Comparison of ENCODE assay signal across 9 cellular contexts in the genomic region with DNA sequence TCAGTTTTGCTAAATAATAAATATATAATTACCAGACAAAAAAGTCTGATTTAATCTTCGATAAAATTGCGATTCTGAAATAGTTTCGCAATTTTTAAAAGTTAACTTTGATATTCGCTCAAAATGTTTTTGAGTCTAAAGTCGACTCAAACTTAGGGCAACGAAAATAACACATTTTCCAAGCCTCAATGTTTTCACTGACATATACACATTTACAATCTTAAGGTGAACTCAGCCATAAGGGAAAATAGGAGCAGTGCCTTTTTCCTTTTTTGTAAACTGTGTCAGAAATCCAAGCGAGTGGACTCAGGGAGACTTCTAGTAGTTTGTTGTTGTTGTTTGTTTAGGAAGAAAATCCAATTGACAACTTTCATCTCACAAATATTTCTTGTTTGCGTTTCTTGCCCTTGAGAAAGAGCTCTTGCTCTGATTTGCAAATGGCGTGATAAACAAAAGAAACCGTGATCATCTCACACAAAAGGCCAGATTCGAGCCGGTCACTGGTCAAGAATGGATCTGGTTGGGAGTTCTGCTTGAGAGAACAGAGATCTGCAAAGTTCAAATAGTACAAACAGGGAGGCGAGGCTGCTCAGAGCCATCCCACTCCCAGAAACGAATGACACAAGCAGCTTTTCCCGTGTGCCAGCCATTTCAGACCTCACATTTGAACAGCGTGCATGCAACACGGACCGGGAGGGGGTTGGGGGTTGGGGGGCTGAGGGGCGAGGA. TPM values are rescaled to one million over a fixed set of nuclear protein-coding genes. Genes with fewer than 3 reads are reported as not detected.
DNase-seq lines count a peak whose midpoint lies in the region; ATAC-seq, FAIRE-seq and TF ChIP-seq lines count a peak whose summit lies in the region.
"Had no signal": no experiment of that assay in that cellular context is flagged by ENCODE, and none has a peak within 500 bp of the region (broad histone marks: within the 10 kb centered on the region; RNA-seq: fewer than 3 reads in every experiment).

No MANE protein-coding gene starts in this region.

- ATAC-seq in HepG2: peak; percentile 28
- ATAC-seq in right lobe of liver: no peak
- ATAC-seq in activated B cell treated with CpG ODN at 0.5 μM for 24 hours (ENCODE audit: low read depth): no peak
- no peak for ATAC-seq in HG02981 (IDR thresholded peaks at IDR 0.05; ENCODE audit: unreplicated experiment)
- ATAC-seq in stimulated activated memory B cell treated with anti-CD40 and anti-IgM and Interleukin-4, amounts not matched to agents 10 μg/mL and 1 μg/mL and 100 μg/mL, for 72 hours: no peak

- H3K9me3 ChIP-seq in HepG2 (ENCODE audit: low read length) (no peaks in the 10 kb centered on the region), right lobe of liver (no peaks in the 10 kb centered on the region), iPS-20b (ENCODE audit: insufficient read depth, low read depth, low read length) (no peaks in the 10 kb centered on the region), MG63 (no peaks in the 10 kb centered on the region)

- no TSS peak for BruUV-seq in HepG2 (replicated peaks; lab: Mats Ljungman, UMichigan)

- H3K4me1 ChIP-seq in HepG2 (ENCODE audit: insufficient read depth, low read length) (no peaks in the 10 kb centered on the region), right lobe of liver (peaks cover 0 to 18% (median 1%) of the 10 kb centered on the region in 4 donors), iPS-20b (ENCODE audit: insufficient read depth, low read length) (peaks cover 41% of the 10 kb centered on the region; the same call in 1 of the 2 replicates)

- H3K36me3 Mint-ChIP-seq in activated B cell treated with CpG ODN at 0.5 μM for 24 hours (ENCODE audit: low read depth): no peaks in the 10 kb centered on the region
- no peaks in the 10 kb centered on the region for H3K36me3 Mint-ChIP-seq in stimulated activated memory B cell treated with anti-CD40 and anti-IgM and Interleukin-4, amounts not matched to agents 10 μg/mL and 1 μg/mL and 100 μg/mL, for 72 hours

- 19% methylated on average over 19 of the region's 19 CpGs for WGBS in HepG2 (ENCODE audit: low lambda C conversion rate)
- 10% methylated on average over 19 of the region's 19 CpGs for WGBS in right lobe of liver (ENCODE audit: insufficient coverage, low coverage, low lambda C conversion rate, missing lambda C conversion rate)

- H3K79me2 ChIP-seq in HepG2 (ENCODE audit: insufficient read depth, low read length): no peaks in the 10 kb centered on the region

- H3K27ac ChIP-seq in HepG2 (ENCODE audit: extremely low read length, insufficient read depth, low read length) (no peak overlapping the region), right lobe of liver (no peak overlapping the region), iPS-20b (ENCODE audit: low read length) (no peak overlapping the region)

- no peaks in the 10 kb centered on the region for H3K36me3 ChIP-seq in HepG2 (replicated peaks in 1 of 2; ENCODE audit: control insufficient read depth in 1 of 2, insufficient read depth in 2 of 2, low read length in 2 of 2)
- H3K36me3 ChIP-seq in right lobe of liver: no peaks in the 10 kb centered on the region
- H3K36me3 ChIP-seq in iPS-20b (ENCODE audit: insufficient read depth, low read depth, low read length): no peaks in the 10 kb centered on the region
- H3K36me3 ChIP-seq in MG63: no peaks in the 10 kb centered on the region

- peaks cover 67% of the 10 kb centered on the region for H3K27me3 Mint-ChIP-seq in activated B cell treated with CpG ODN at 0.5 μM for 24 hours
- H3K27me3 Mint-ChIP-seq in stimulated activated memory B cell treated with anti-CD40 and anti-IgM and Interleukin-4, amounts not matched to agents 10 μg/mL and 1 μg/mL and 100 μg/mL, for 72 hours: peaks cover 64% of the 10 kb centered on the region

- intact Hi-C loops in HepG2 (cut with micrococcal nuclease; ENCODE audit: unreplicated experiment): loop anchor here (5.0 kb wide), 1 partner anchor 33 kb away; no protein-coding TSS in a partner anchor
- intact Hi-C loops in right lobe of liver (cut with DNase I): no loop called here
- intact Hi-C loops in activated B cell treated with CpG ODN at 0.5 μM for 24 hours (cut with micrococcal nuclease): no loop called here

- H3K4me1 Mint-ChIP-seq in activated B cell treated with CpG ODN at 0.5 μM for 24 hours: peaks cover 22% of the 10 kb centered on the region
- H3K4me1 Mint-ChIP-seq in stimulated activated memory B cell treated with anti-CD40 and anti-IgM and Interleukin-4, amounts not matched to agents 10 μg/mL and 1 μg/mL and 100 μg/mL, for 72 hours: peaks cover 6% of the 10 kb centered on the region

- TF ChIP-seq EP300 in HepG2 (IDR thresholded peaks at IDR 0.05; ENCODE audit: low read depth in 2 of 2, low read length in 2 of 2): no peak
- TF ChIP-seq EP300 in HepG2 (CRISPR knock-in tag; IDR thresholded peaks at IDR 0.05; ENCODE audit: borderline replicate concordance): no peak

- H3K27ac Mint-ChIP-seq in activated B cell treated with CpG ODN at 0.5 μM for 24 hours: no peak overlapping the region
- no peak overlapping the region for H3K27ac Mint-ChIP-seq in stimulated activated memory B cell treated with anti-CD40 and anti-IgM and Interleukin-4, amounts not matched to agents 10 μg/mL and 1 μg/mL and 100 μg/mL, for 72 hours

- no peaks in the 10 kb centered on the region for H4K20me1 ChIP-seq in HepG2 (ENCODE audit: insufficient read depth, low read length)

- no peak for TF ChIP-seq RAD21 in HepG2 (CRISPR knock-in tag; IDR thresholded peaks at IDR 0.05)

- no peak for FAIRE-seq in HepG2 (lab: Jason Lieb, UNC)

- in situ Hi-C loops in HepG2 (cut with HindIII; ENCODE audit: extremely low pct_ligation_motif_present, low pct_unique_long_range_greater_than_20kb): no loop called here

- DNase-seq in HepG2 (ENCODE audit: low spot score) (no peak), right lobe of liver (no peak), activated B cell treated with CpG ODN at 0.5 μM for 24 hours (no peak), MG63 (no peak), amniotic stem cell (lab: John Stamatoyannopoulos, UW) (no peak)
- DNase-seq: DND-41 had no signal

- H3K27me3 ChIP-seq in HepG2 (ENCODE audit: control insufficient read depth in 1 of 2, insufficient read depth in 2 of 2, low read length in 2 of 2): peaks cover 10 to 83% of the 10 kb centered on the region in 2 experiments; a peak in 4 of 5 replicates
- H3K27me3 ChIP-seq in right lobe of liver: peaks cover 10 to 60% of the 10 kb centered on the region in 2 donors
- peaks cover 94% of the 10 kb centered on the region for H3K27me3 ChIP-seq in iPS-20b (ENCODE audit: insufficient read depth, low read length)
- H3K27me3 ChIP-seq in MG63: peaks cover 82% of the 10 kb centered on the region

- H3K9ac ChIP-seq in HepG2 (ENCODE audit: insufficient read depth, low read depth, low read length): no peak overlapping the region
- H3K9ac ChIP-seq in iPS-20b (ENCODE audit: low read depth, low read length): peak overlapping the region; percentile 87

- peak overlapping the region; percentile 20 for H3K4me3 Mint-ChIP-seq in activated B cell treated with CpG ODN at 0.5 μM for 24 hours
- no peak overlapping the region for H3K4me3 Mint-ChIP-seq in stimulated activated memory B cell treated with anti-CD40 and anti-IgM and Interleukin-4, amounts not matched to agents 10 μg/mL and 1 μg/mL and 100 μg/mL, for 72 hours

- CTCF ChIA-PET in HepG2 (lab: Yijun Ruan, JAX; ENCODE audit: low intra/inter-chr PET ratio, low total read pairs): no interaction called here
- CTCF ChIA-PET in activated B cell treated with CpG ODN at 0.5 μM for 24 hours (lab: Charles Lee): no interaction called here

- peak overlapping the region; percentile 67; the same call in 1 of the 2 replicates for H3K4me2 ChIP-seq in HepG2 (ENCODE audit: low read depth, low read length)

- POLR2A ChIA-PET in HepG2 (lab: Yijun Ruan, JAX): no interaction called here
- POLR2A ChIA-PET in activated B cell treated with CpG ODN at 0.5 μM for 24 hours (lab: Charles Lee): no interaction called here

- no peak overlapping the region for H2AFZ ChIP-seq in HepG2 (ENCODE audit: low read length)

- no peak for TF ChIP-seq CTCF in HepG2 (CRISPR knock-in tag; IDR thresholded peaks at IDR 0.05)
- no peak for TF ChIP-seq CTCF in right lobe of liver (IDR thresholded peaks at IDR 0.05)
- no peak for TF ChIP-seq CTCF in activated B cell treated with CpG ODN at 0.5 μM for 24 hours (IDR thresholded peaks at IDR 0.05)

- no peak for TF ChIP-seq POLR2A in HepG2 (IDR thresholded peaks at IDR 0.05; ENCODE audit: insufficient read depth in 1 of 2, low read depth in 2 of 2, low read length in 2 of 2)
- TF ChIP-seq POLR2A in right lobe of liver (IDR thresholded peaks at IDR 0.05): no peak

- H3K9me3 Mint-ChIP-seq in activated B cell treated with CpG ODN at 0.5 μM for 24 hours: no peaks in the 10 kb centered on the region
- H3K9me3 Mint-ChIP-seq in stimulated activated memory B cell treated with anti-CD40 and anti-IgM and Interleukin-4, amounts not matched to agents 10 μg/mL and 1 μg/mL and 100 μg/mL, for 72 hours: no peaks in the 10 kb centered on the region

- H3K4me3 ChIP-seq in HepG2 (replicated peaks in 1 of 3; ENCODE audit: insufficient read depth in 1 of 3, low read depth in 2 of 3, low read length in 3 of 3) (no peak overlapping the region), right lobe of liver (no peak overlapping the region), iPS-20b (ENCODE audit: low read length) (peak overlapping the region; percentile 88), MG63 (no peak overlapping the region)

RNA-seq across cellular contexts. Expression of gene SOX21, which starts 2.1 kb away (rescaled TPM):
- total RNA-seq in HepG2 (2016; rRNA removed; fragmentation: Illumina TruSeq; extraction: Trizol) (not detected in 2 replicates), right lobe of liver (not detected), activated B cell treated with CpG ODN at 0.5 μM for 24 hours (not detected in 2 replicates)
- not detected in 2 replicates for total RNA-seq in HepG2 (2016; cell fraction: cytosol; rRNA removed; fragmentation: Illumina TruSeq; extraction: Trizol; ENCODE audit: low read depth)
- total RNA-seq in HepG2 (2016; cell fraction: insoluble cytoplasmic fraction; rRNA removed; fragmentation: Illumina TruSeq; extraction: Trizol): not detected in 2 replicates
- total RNA-seq in HepG2 (2016; cell fraction: membrane; rRNA removed; fragmentation: Illumina TruSeq; extraction: Trizol): not detected in 2 replicates
- not detected in 2 replicates for total RNA-seq in HepG2 (2016; cell fraction: nucleus; rRNA removed; fragmentation: Illumina TruSeq; extraction: Trizol)
- polyA plus RNA-seq in HepG2 (2011; rRNA removed): not detected in 2 replicates
- not detected in 2 replicates for polyA plus RNA-seq in HepG2 (2011; cell fraction: cytosol; rRNA removed)
- not detected in 2 replicates for polyA plus RNA-seq in HepG2 (2011; cell fraction: nucleus; rRNA removed)
- not detected in 2 replicates for polyA plus RNA-seq in HepG2 (2012)
- polyA plus RNA-seq in HepG2 (2016; cell fraction: cytosol; fragmentation: Illumina TruSeq; extraction: Trizol; ENCODE audit: low read depth): not detected in 2 replicates
- polyA plus RNA-seq in HepG2 (2016; cell fraction: insoluble cytoplasmic fraction; fragmentation: Illumina TruSeq; extraction: Trizol; ENCODE audit: low read depth): not detected in 2 replicates
- polyA plus RNA-seq in HepG2 (2016; cell fraction: membrane; fragmentation: Illumina TruSeq; extraction: Trizol; ENCODE audit: low read depth): not detected in 2 replicates
- not detected in 2 replicates for polyA plus RNA-seq in HepG2 (2016; cell fraction: nucleus; fragmentation: Illumina TruSeq; extraction: Trizol; ENCODE audit: insufficient read depth, low read depth)
- not detected in 2 replicates for polyA minus RNA-seq in HepG2 (2011; rRNA and poly(A)+ RNA removed; ENCODE audit: low replicate concordance)
- polyA minus RNA-seq in HepG2 (2011; cell fraction: cytosol; rRNA and poly(A)+ RNA removed): not detected in 2 replicates
- polyA minus RNA-seq in HepG2 (2011; cell fraction: nucleus; rRNA and poly(A)+ RNA removed): not detected in 2 replicates
- not detected in 2 replicates for total RNA-seq in MG63 (2014; rRNA removed; shearing (Covaris generic); ENCODE audit: low replicate concordance)
